ENCODE assay signal across 25 cellular contexts in genomic region chr14:104515059-104515810, GRCh38.
DNase-seq lines count a peak whose midpoint lies in the region; ATAC-seq and TF ChIP-seq lines count a peak whose summit lies in the region.
"Had no signal": no experiment of that assay in that cellular context is flagged by ENCODE, and none has a peak within 500 bp of the region (broad histone marks: within the 10 kb centered on the region; RNA-seq: fewer than 3 reads in every experiment).

No MANE protein-coding gene starts in this region.

- in situ Hi-C loops in IMR-90 (cut with MboI; ENCODE audit: low sequenced_read_pairs) = no loop called here
- in situ Hi-C loops in GM23248 (cut with MboI) = no loop called here

- no peak for TF ChIP-seq RAD21 in IMR-90 (IDR thresholded peaks at IDR 0.05; ENCODE audit: low read length)

- H2AK5ac ChIP-seq in IMR-90 (ENCODE audit: low read depth, low read length) = no peak overlapping the region

- BruUV-seq in IMR-90 (replicated peaks; lab: Mats Ljungman, UMichigan) = no TSS peak

- dilution Hi-C loops in IMR-90 (cut with HindIII; ENCODE audit: low sequenced_read_pairs, unreplicated experiment) = no loop called here

- H3F3A ChIP-seq in GM23248 (ENCODE audit: insufficient read depth) = no peaks in the 10 kb centered on the region

- intact Hi-C loops in IMR-90 (cut with micrococcal nuclease) (no loop called here), esophagus muscularis mucosa (cut with DNase I) (no loop called here)

- H3K9me1 ChIP-seq in IMR-90 (ENCODE audit: insufficient read depth, low read length) = no peaks in the 10 kb centered on the region

- H3K27ac ChIP-seq in IMR-90 (ENCODE audit: insufficient read depth, low read length) (no peak overlapping the region), esophagus muscularis mucosa (replicated peaks in 1 of 4) (no peak overlapping the region), GM23248 (no peak overlapping the region)
- H3K27ac ChIP-seq: 22Rv1 had no signal

- H3K23ac ChIP-seq in IMR-90 (ENCODE audit: low read depth, low read length) = no peak overlapping the region

- H2AFZ ChIP-seq in IMR-90 (replicated peaks; ENCODE audit: low read length, poor library complexity) (peak overlapping the region; percentile 21), GM23248 (no peak overlapping the region)

- no peak for TF ChIP-seq EP300 in esophagus muscularis mucosa (IDR thresholded peaks at IDR 0.05)

- H3K9ac ChIP-seq in IMR-90 (ENCODE audit: low read depth, low read length) (no peak overlapping the region), GM23248 (no peak overlapping the region)

- H2BK15ac ChIP-seq in IMR-90 (ENCODE audit: low read depth, low read length) = no peak overlapping the region

- TF ChIP-seq POLR2A in IMR-90 (IDR thresholded peaks at IDR 0.05; ENCODE audit: low read depth, low read length) (no peak), esophagus muscularis mucosa (IDR thresholded peaks at IDR 0.05; ENCODE audit: low read depth) (no peak)

- H3K27me3 ChIP-seq in IMR-90 (ENCODE audit: control insufficient read depth, insufficient read depth, low read length) (no peaks in the 10 kb centered on the region), esophagus muscularis mucosa (peaks cover 0 to 30% (median 0%) of the 10 kb centered on the region in 4 donors), GM23248 (replicated peaks; ENCODE audit: insufficient read depth) (no peaks in the 10 kb centered on the region)
- H3K27me3 ChIP-seq: BE2C, MG63 had no signal

- no peaks in the 10 kb centered on the region for H3K4me1 ChIP-seq in IMR-90 (ENCODE audit: control insufficient read depth, insufficient read depth, low read length)
- H3K4me1 ChIP-seq in esophagus muscularis mucosa = no peaks in the 10 kb centered on the region
- H3K4me1 ChIP-seq in GM23248 (ENCODE audit: insufficient read depth) = no peaks in the 10 kb centered on the region

- H3K4me1 Mint-ChIP-seq in osteocyte (ENCODE audit: unreplicated experiment) = no peaks in the 10 kb centered on the region
- H3K4me1 Mint-ChIP-seq: CD14-positive monocyte; CD8-positive, alpha-beta memory T cell had no signal

- H2BK20ac ChIP-seq in IMR-90 (ENCODE audit: low read depth, low read length) = no peak overlapping the region

- H3K36me3 Mint-ChIP-seq in osteocyte (ENCODE audit: unreplicated experiment) = no peaks in the 10 kb centered on the region
- H3K36me3 Mint-ChIP-seq: CD14-positive monocyte; CD8-positive, alpha-beta memory T cell had no signal

- H3K4me3 ChIP-seq in IMR-90 (ENCODE audit: insufficient read depth, low read depth, low read length) (no peak overlapping the region), esophagus muscularis mucosa (no peak overlapping the region), GM23248 (no peak overlapping the region)
- H3K4me3 ChIP-seq: MG63 had no signal

- H3K4me3 Mint-ChIP-seq in osteocyte (ENCODE audit: unreplicated experiment) = no peak overlapping the region
- H3K4me3 Mint-ChIP-seq: CD8-positive, alpha-beta memory T cell had no signal

- CTCF ChIA-PET in IMR-90 (lab: Yijun Ruan, JAX) = no interaction called here

- H3K27me3 Mint-ChIP-seq in osteocyte (ENCODE audit: unreplicated experiment) = no peaks in the 10 kb centered on the region

- POLR2A ChIA-PET in IMR-90 (lab: Charles Lee; ENCODE audit: unreplicated experiment) = no interaction called here

- no peak overlapping the region for H3K4me2 ChIP-seq in IMR-90 (ENCODE audit: low read depth, low read length)
- no peak overlapping the region for H3K4me2 ChIP-seq in GM23248 (ENCODE audit: unreplicated experiment)

- H3K9me3 ChIP-seq in IMR-90 (ENCODE audit: control insufficient read depth, insufficient read depth, low read length) = peaks cover 36% of the 10 kb centered on the region; the same call in 1 of the 2 replicates
- H3K9me3 ChIP-seq in esophagus muscularis mucosa = peaks cover 0 to 27% (median 19%) of the 10 kb centered on the region in 4 donors
- no peaks in the 10 kb centered on the region for H3K9me3 ChIP-seq in GM23248 (ENCODE audit: low read depth)
- H3K9me3 ChIP-seq: MG63 had no signal

- H3K36me3 ChIP-seq in IMR-90 (ENCODE audit: control insufficient read depth, insufficient read depth, low read length) (no peaks in the 10 kb centered on the region), esophagus muscularis mucosa (no peaks in the 10 kb centered on the region), GM23248 (ENCODE audit: low read depth) (no peaks in the 10 kb centered on the region)
- H3K36me3 ChIP-seq: BE2C, MG63 had no signal

- H3K9me2 ChIP-seq in GM23248 (ENCODE audit: insufficient read depth) = no peaks in the 10 kb centered on the region

- no peaks in the 10 kb centered on the region for H4K20me1 ChIP-seq in IMR-90 (ENCODE audit: insufficient read depth, low read length)
- no peaks in the 10 kb centered on the region for H4K20me1 ChIP-seq in GM23248 (ENCODE audit: insufficient read depth)

- no peak overlapping the region for H4K91ac ChIP-seq in IMR-90 (ENCODE audit: insufficient read depth, low read depth, low read length)

- H3K79me2 ChIP-seq in GM23248 (ENCODE audit: insufficient read depth) = no peaks in the 10 kb centered on the region

- no peaks in the 10 kb centered on the region for H3K79me1 ChIP-seq in IMR-90 (ENCODE audit: low read depth in 1 of 2, low read length in 2 of 2)

- no peak overlapping the region for H4K5ac ChIP-seq in IMR-90 (ENCODE audit: low read depth, low read length)

- no peak overlapping the region for H3K18ac ChIP-seq in IMR-90 (ENCODE audit: low read depth, low read length)

- no peak overlapping the region for H2BK120ac ChIP-seq in IMR-90 (ENCODE audit: low read depth, low read length)

- H3K14ac ChIP-seq in IMR-90 (replicated peaks; ENCODE audit: low read depth, low read length) = no peak overlapping the region

- no peak overlapping the region for H4K8ac ChIP-seq in IMR-90 (ENCODE audit: low read depth in 2 of 2, low read length in 2 of 2)

- no peak overlapping the region for H2AK9ac ChIP-seq in IMR-90 (replicated peaks; ENCODE audit: low read depth, low read length, poor library complexity)

- TF ChIP-seq CTCF in IMR-90 (conservative IDR thresholded peaks at IDR 0.05; ENCODE audit: low read depth, low read length) (no peak), esophagus muscularis mucosa (IDR thresholded peaks at IDR 0.05) (no peak), osteocyte (IDR thresholded peaks at IDR 0.05) (no peak)

- 42% methylated on average over 10 of the region's 17 CpGs; no CpG with 5 or more reads in 1 of the 2 experiments for WGBS in IMR-90 (ENCODE audit: extremely low coverage in 2 of 2, insufficient read length in 1 of 2), 2 experiments
- WGBS in esophagus muscularis mucosa = 75% methylated on average over 15 of the region's 17 CpGs
- 36 to 38% methylated on average over 17 of the region's 17 CpGs for WGBS in GM23248 (ENCODE audit: low coverage in 1 of 2, low lambda C conversion rate in 2 of 2, missing lambda C conversion rate in 2 of 2), 2 experiments

- no peak overlapping the region for H3K4ac ChIP-seq in IMR-90 (ENCODE audit: low read depth, low read length)

- peak; percentile 25 for DNase-seq in NCI-H1694 treated with DMSO at 0.1 percent for 48 hours (lab: John Stamatoyannopoulos, UW)
- no peak for DNase-seq in NCI-H1694 (lab: John Stamatoyannopoulos, UW)
- DNase-seq in IMR-90 = no peak
- peak; percentile 79 for DNase-seq in esophagus muscularis mucosa (ENCODE audit: extremely low spot score)
- DNase-seq in osteocyte (ENCODE audit: extremely low spot score, unreplicated experiment) = peak; percentile 65
- DNase-seq in GM23248 = no peak
- no peak for DNase-seq in T-helper 1 cell
- DNase-seq: ACHN; BE2C; CD8-positive, alpha-beta memory T cell; DMS79 treated with DMSO at 0.1 percent for 48 hours; GF-D8; KBM-7; MG63; NCI-H2081; NCI-H2171; NCI-H226; NCI-H510A; NCI-H69; RPMI8226; SHP77 had no signal

- H2BK5ac ChIP-seq in IMR-90 (ENCODE audit: low read depth, low read length, poor library complexity, severe bottlenecking) = no peak overlapping the region

- no peak overlapping the region for H3K56ac ChIP-seq in IMR-90 (ENCODE audit: extremely low read depth, insufficient read depth, low read length)

- H3K27ac Mint-ChIP-seq in osteocyte (ENCODE audit: unreplicated experiment) = no peak overlapping the region
- H3K27ac Mint-ChIP-seq: CD14-positive monocyte; CD8-positive, alpha-beta memory T cell had no signal

- H3K9me3 Mint-ChIP-seq in osteocyte (ENCODE audit: unreplicated experiment) = peaks cover 7% of the 10 kb centered on the region

- ATAC-seq in IMR-90 (ENCODE audit: low read depth) (no peak), GM21825 (IDR thresholded peaks at IDR 0.05; ENCODE audit: unreplicated experiment) (no peak)
- ATAC-seq: HepG2 had no signal

TF ChIP-seq in IMR-90, 13 proteins besides CTCF, POLR2A, EP300 and RAD21:
- no peak for TF ChIP-seq CEBPB (IDR thresholded peaks at IDR 0.05; ENCODE audit: low read depth, low read length)
- no peak for TF ChIP-seq ELK1 (IDR thresholded peaks at IDR 0.05; ENCODE audit: borderline replicate concordance, low read depth, low read length)
- TF ChIP-seq BHLHE40 (IDR thresholded peaks at IDR 0.05; ENCODE audit: low read depth, low read length) = no peak
- no peak for TF ChIP-seq MAZ (IDR thresholded peaks at IDR 0.05; ENCODE audit: borderline replicate concordance, low read depth, low read length)
- no peak for TF ChIP-seq SMC3 (IDR thresholded peaks at IDR 0.05; ENCODE audit: low read depth, low read length)
- no peak for TF ChIP-seq FOS (IDR thresholded peaks at IDR 0.05; ENCODE audit: low read depth, low read length)
- TF ChIP-seq USF2 (IDR thresholded peaks at IDR 0.05; ENCODE audit: low read depth, low read length) = no peak

Comparison
In these comparisons a context has a peak if more than half of its experiments do, and no peak if none do; other contexts are left out.
1. DNase-seq: peak in NCI-H1694 treated with DMSO at 0.1 percent for 48 hours (single experiment), esophagus muscularis mucosa (single experiment) and osteocyte (single experiment); none in NCI-H1694 (single experiment), IMR-90 (single experiment), GM23248 (single experiment) and T-helper 1 cell (0 of 5).